8 cellular contexts compared by ENCODE assay signal in genomic region chr1:92749024-92749634, GRCh38. TPM values are rescaled to one million over a fixed set of nuclear protein-coding genes. Genes with fewer than 3 reads are reported as not detected.
A peak's percentile ranks its signal among the peaks of the same experiment; 100 is the strongest.
DNase-seq lines count a peak whose midpoint lies in the region; ATAC-seq and TF ChIP-seq lines count a peak whose summit lies in the region.

No MANE protein-coding gene starts in this region.

- DNase-seq in activated T-cell treated with anti-CD3 and anti-CD28 coated beads for 4 hours = peak; percentile 5
- no peak for DNase-seq in activated T-cell treated with anti-CD3 and anti-CD28 coated beads, Interleukin-2, amount 50 U/mL, for 1 hour
- DNase-seq in NCI-H226 = peak; percentile 47
- DNase-seq in activated CD4-positive, alpha-beta T cell treated with anti-CD3 and anti-CD28 coated beads, Interleukin-2, amount 50 U/mL, for 4 hours = peak; percentile 5 to 15
- DNase-seq in foreskin fibroblast = peak; percentile 58 to 82
- DNase-seq in progenitor cell of endocrine pancreas (ENCODE audit: low spot score, unreplicated experiment) = no peak

- H3K9me3 Mint-ChIP-seq in progenitor cell of endocrine pancreas (ENCODE audit: low read depth) = no peaks in the 10 kb centered on the region

- peaks cover 5% of the 10 kb centered on the region for H3K4me1 Mint-ChIP-seq in progenitor cell of endocrine pancreas (ENCODE audit: low read depth)

- no peak overlapping the region for H3K4me3 ChIP-seq in foreskin fibroblast (ENCODE audit: low read depth in 1 of 2, low read length in 2 of 2)

- peaks cover 2% of the 10 kb centered on the region for H3K36me3 Mint-ChIP-seq in progenitor cell of endocrine pancreas (ENCODE audit: insufficient read depth)

- ATAC-seq in HG02885 (IDR thresholded peaks at IDR 0.05; ENCODE audit: poor library complexity, unreplicated experiment) (peak; percentile 76), GM19467 (IDR thresholded peaks at IDR 0.05; ENCODE audit: unreplicated experiment) (no peak)

- H3K4me3 Mint-ChIP-seq in progenitor cell of endocrine pancreas (ENCODE audit: low read depth) = no peak overlapping the region

- no peak overlapping the region for H3K27ac Mint-ChIP-seq in progenitor cell of endocrine pancreas

- H3K27me3 Mint-ChIP-seq in progenitor cell of endocrine pancreas = no peaks in the 10 kb centered on the region

- TF ChIP-seq CTCF in foreskin fibroblast (IDR thresholded peaks at IDR 0.05; ENCODE audit: low read depth, low read length) (peak; percentile 79), progenitor cell of endocrine pancreas (IDR thresholded peaks at IDR 0.05; ENCODE audit: unreplicated experiment) (peak; percentile 54)

RNA-seq across cellular contexts. Expression of gene EVI5, which starts 35.8 kb away (rescaled TPM):
- total RNA-seq in progenitor cell of endocrine pancreas = 30.3 and 32.1 TPM in 2 replicates

Comparison
In these comparisons a context has a peak if more than half of its experiments do, and no peak if none do; other contexts are left out.
1. DNase-seq: peak in activated T-cell treated with anti-CD3 and anti-CD28 coated beads for 4 hours (single experiment), NCI-H226 (single experiment), activated CD4-positive, alpha-beta T cell treated with anti-CD3 and anti-CD28 coated beads, Interleukin-2, amount 50 U/mL, for 4 hours (2 of 2) and foreskin fibroblast (2 of 2); none in activated T-cell treated with anti-CD3 and anti-CD28 coated beads, Interleukin-2, amount 50 U/mL, for 1 hour (single experiment) and progenitor cell of endocrine pancreas (single experiment).